ENCODE assay signal across 18 cellular contexts in the genomic region with DNA sequence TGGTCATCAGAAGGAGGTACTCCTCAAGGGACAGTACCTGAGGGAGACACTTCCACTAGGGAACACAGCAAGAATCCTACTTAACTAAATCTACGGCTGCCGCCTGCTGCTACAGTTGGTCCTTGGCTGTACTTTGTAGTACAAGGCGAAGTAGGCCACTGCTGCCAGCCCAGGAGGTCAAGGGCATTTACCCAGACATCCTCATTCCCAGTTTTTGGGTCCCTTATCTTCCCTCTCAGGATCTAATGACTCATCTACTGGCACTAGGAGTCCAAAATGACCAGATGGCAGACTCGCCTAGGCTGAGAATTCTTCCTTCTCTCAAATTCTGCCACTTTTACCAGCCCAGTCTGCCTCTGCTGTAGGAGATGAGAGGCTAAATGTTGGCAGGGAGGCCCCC. TPM values are rescaled to one million over a fixed set of nuclear protein-coding genes. Genes with fewer than 3 reads are reported as not detected.
DNase-seq lines count a peak whose midpoint lies in the region; ATAC-seq, FAIRE-seq and TF ChIP-seq lines count a peak whose summit lies in the region.
"Had no signal": no experiment of that assay in that cellular context is flagged by ENCODE, and none has a peak within 500 bp of the region (broad histone marks: within the 10 kb centered on the region; RNA-seq: fewer than 3 reads in every experiment).

No MANE protein-coding gene starts in this region.

- no peaks in the 10 kb centered on the region for H3K79me2 ChIP-seq in K562 (ENCODE audit: control insufficient read depth, insufficient read depth, low read length)
- H3K79me2 ChIP-seq in mesendoderm (ENCODE audit: control insufficient read depth, insufficient read depth, low read length) = no peaks in the 10 kb centered on the region
- H3K79me2 ChIP-seq in Karpas-422 (ENCODE audit: low read length) = no peaks in the 10 kb centered on the region

- POLR2A ChIA-PET in K562 (lab: Yijun Ruan, JAX) = no interaction called here

- 56% methylated on average over 4 of the region's 4 CpGs for WGBS in K562 (ENCODE audit: insufficient coverage, low coverage, missing lambda C conversion rate)
- WGBS in mesendoderm (ENCODE audit: extremely low coverage, insufficient coverage, low lambda C conversion rate) = no CpG with 5 or more reads among the region's 4 CpGs

- H3K27me3 ChIP-seq in K562 (ENCODE audit: control insufficient read depth in 2 of 2, insufficient read depth in 2 of 2, low read length in 2 of 2) = no peaks in the 10 kb centered on the region
- H3K27me3 ChIP-seq in mesendoderm (ENCODE audit: insufficient read depth, low read length, poor library complexity) = no peaks in the 10 kb centered on the region
- H3K27me3 ChIP-seq in Karpas-422 (ENCODE audit: low read length) = no peaks in the 10 kb centered on the region
- H3K27me3 ChIP-seq: SJCRH30 had no signal

- no peak for TF ChIP-seq CTCF in K562 (IDR thresholded peaks at IDR 0.05 in 2 of 3, conservative IDR thresholded peaks at IDR 0.05 in 1 of 3; ENCODE audit: insufficient read depth in 2 of 3, low read depth in 1 of 3, low read length in 3 of 3)

- TF ChIP-seq EP300 in K562 (IDR thresholded peaks at IDR 0.05; ENCODE audit: low read length) = no peak

- no peak overlapping the region for H2BK120ac ChIP-seq in mesendoderm (ENCODE audit: low read depth, low read length)

- H3K4me3 ChIP-seq in K562 (no peak overlapping the region), mesendoderm (ENCODE audit: low read length) (no peak overlapping the region), Karpas-422 (ENCODE audit: low read length) (no peak overlapping the region)
- H3K4me3 ChIP-seq: SJCRH30 had no signal

- ATAC-seq in K562 = no peak

- TF ChIP-seq RAD21 in K562 (CRISPR knock-in tag; conservative IDR thresholded peaks at IDR 0.05 in 1 of 2, IDR thresholded peaks at IDR 0.05 in 1 of 2) = no peak

- H2BK15ac ChIP-seq in mesendoderm (replicated peaks; ENCODE audit: low read depth) = no peak overlapping the region

- no peak overlapping the region for H4K8ac ChIP-seq in mesendoderm (ENCODE audit: low read depth, low read length)

- H3K4me2 ChIP-seq in K562 (ENCODE audit: insufficient read depth, low read length) (no peak overlapping the region), mesendoderm (ENCODE audit: low read length) (no peak overlapping the region), Karpas-422 (ENCODE audit: low read depth, low read length, poor library complexity, severe bottlenecking) (no peak overlapping the region)

- H3K9ac ChIP-seq in K562 (ENCODE audit: insufficient read depth in 1 of 2, low read depth in 2 of 2, low read length in 2 of 2) (no peak overlapping the region), mesendoderm (ENCODE audit: low read length) (no peak overlapping the region), Karpas-422 (ENCODE audit: low read length) (no peak overlapping the region)

- no peak overlapping the region for H4K5ac ChIP-seq in mesendoderm (ENCODE audit: low read length)

- CTCF ChIA-PET in K562 (lab: Yijun Ruan, JAX; ENCODE audit: low intra/inter-chr PET ratio) = interaction anchor here (0.9 to 1.8 kb wide), 2 partner anchors 68 to 197 kb away, joined by 3 to 6 read pairs; no protein-coding TSS in a partner anchor

- H3K4ac ChIP-seq in mesendoderm (ENCODE audit: low read depth, low read length) = no peak overlapping the region

- H4K20me1 ChIP-seq in K562 (replicated peaks; ENCODE audit: control insufficient read depth, insufficient read depth, low read length) (no peaks in the 10 kb centered on the region), Karpas-422 (ENCODE audit: insufficient read depth, low read depth, low read length) (no peaks in the 10 kb centered on the region)

- H3K56ac ChIP-seq in mesendoderm (ENCODE audit: low read length) = peak overlapping the region; percentile 59

- no peak for TF ChIP-seq POLR2A in K562 (conservative IDR thresholded peaks at IDR 0.05)

- 0 out of 5 replicates have a peak, but pooled peaks cover 0 to 2% of the 10 kb centered on the region in 2 experiments for H3K4me1 ChIP-seq in K562 (replicated peaks in 1 of 2; ENCODE audit: control insufficient read depth in 2 of 2, insufficient read depth in 2 of 2, low read length in 2 of 2)
- no peaks in the 10 kb centered on the region for H3K4me1 ChIP-seq in mesendoderm (ENCODE audit: control insufficient read depth, low read depth, low read length)
- peaks cover 61% of the 10 kb centered on the region for H3K4me1 ChIP-seq in Karpas-422 (ENCODE audit: low read length)
- H3K4me1 ChIP-seq: SJCRH30 had no signal

- no peak overlapping the region for H3K18ac ChIP-seq in mesendoderm (ENCODE audit: low read length)

- no peak overlapping the region for H3K27ac ChIP-seq in K562 (ENCODE audit: extremely low read depth, low read depth, low read length)
- H3K27ac ChIP-seq in mesendoderm (ENCODE audit: low read depth, low read length) = no peak overlapping the region
- no peak overlapping the region for H3K27ac ChIP-seq in Karpas-422 (ENCODE audit: low read length)
- H3K27ac ChIP-seq: SJCRH30 had no signal

- H3K79me1 ChIP-seq in mesendoderm (ENCODE audit: low read length) = no peaks in the 10 kb centered on the region

- DNase-seq in Daoy (ENCODE audit: low read depth) = peak; percentile 24
- DNase-seq in GM03348 (ENCODE audit: low spot score) = peak; percentile 9
- DNase-seq in K562 (ENCODE audit: extremely low read depth in 1 of 4, low spot score in 3 of 4) = no peak
- DNase-seq in mesendoderm = no peak
- no peak for DNase-seq in stimulated activated CD4-positive, alpha-beta T cell treated with anti-CD3 and anti-CD28 coated beads, Interleukin-2, amount 100 ng/mL, for 24 hours
- DNase-seq in Karpas-422 = no peak
- no peak for DNase-seq in activated CD4-positive, CD25-positive, alpha-beta regulatory T cell treated with anti-CD3 and anti-CD28 coated beads, Interleukin-2, amount 50 U/mL, for 72 hours
- DNase-seq: GDM1; IMR-90; NCI-H1048; NCI-H1417 treated with DMSO at 0.1 percent for 48 hours; NCI-H187; NCI-H510A treated with DMSO at 0.1 percent for 48 hours; NCI-H774; NK-92 treated with Interleukin-12 subunit alpha and Interleukin-12 subunit beta, amount 100 ng/mL, for 24 hours had no signal

- H3K9me2 ChIP-seq in Karpas-422 (replicated peaks; ENCODE audit: insufficient read depth, low read length) = no peaks in the 10 kb centered on the region

- intact Hi-C loops in K562 (cut with micrococcal nuclease) = loop anchor here (1.0 to 5.0 kb wide), 4 partner anchors 63 to 693 kb away; partner anchors contain the start of genes B3GNT5 and PARL

- H3K9me1 ChIP-seq in K562 (ENCODE audit: control insufficient read depth, insufficient read depth, low read length) = no peaks in the 10 kb centered on the region

- no peaks in the 10 kb centered on the region for H3K9me3 ChIP-seq in K562 (replicated peaks; ENCODE audit: control insufficient read depth, insufficient read depth, low read depth, low read length)
- no peaks in the 10 kb centered on the region for H3K9me3 ChIP-seq in Karpas-422 (ENCODE audit: low read length)
- H3K9me3 ChIP-seq: SJCRH30 had no signal

- H3K36me3 ChIP-seq in K562 (ENCODE audit: control insufficient read depth, insufficient read depth, low read length) (no peaks in the 10 kb centered on the region), mesendoderm (ENCODE audit: control insufficient read depth, insufficient read depth, low read length) (no peaks in the 10 kb centered on the region), Karpas-422 (ENCODE audit: insufficient read depth, low read length) (no peaks in the 10 kb centered on the region)
- H3K36me3 ChIP-seq: SJCRH30 had no signal

- no peak for FAIRE-seq in K562 (lab: Jason Lieb, UNC)
- FAIRE-seq: GM19239, H54 had no signal

- H2AFZ ChIP-seq in K562 (ENCODE audit: low read depth, low read length) (no peak overlapping the region), Karpas-422 (ENCODE audit: low read length) (no peak overlapping the region)

- no TSS peak for BruUV-seq in K562 (replicated peaks; lab: Mats Ljungman, UMichigan)

- H3K23ac ChIP-seq in mesendoderm (ENCODE audit: low read length) = no peak overlapping the region

- H2AK5ac ChIP-seq in mesendoderm (ENCODE audit: low read length) = no peak overlapping the region

- in situ Hi-C loops in K562 (cut with MboI) = no loop called here

- no peak overlapping the region for H2BK5ac ChIP-seq in mesendoderm (ENCODE audit: low read length)

TF ChIP-seq in K562, 482 proteins besides CTCF, POLR2A, EP300 and RAD21 (continues in another document):
- 0 out of 2 replicates have a peak, but pooled peaks have one; percentile 37 for TF ChIP-seq JUND (IDR thresholded peaks at IDR 0.05; ENCODE audit: borderline replicate concordance, low read depth, low read length)
- no peak for TF ChIP-seq JUND (tag; IDR thresholded peaks at IDR 0.05; ENCODE audit: borderline replicate concordance, low read depth, low read length)
- TF ChIP-seq NR2C2 (CRISPR knock-in tag; IDR thresholded peaks at IDR 0.05) = no peak
- TF ChIP-seq NR2C2 (tag; IDR thresholded peaks at IDR 0.05) = no peak
- no peak for TF ChIP-seq MCM3 (IDR thresholded peaks at IDR 0.05)

RNA-seq across cellular contexts. Expression of gene LAMP3, which starts 27.1 kb away (rescaled TPM):
- 0.18 and 0.63 TPM in 2 replicates for total RNA-seq in Daoy (2014; rRNA removed; shearing (Covaris generic))
- total RNA-seq in K562 (2011; cell fraction: chromatin; rRNA removed; ENCODE audit: low replicate concordance) = 0.37 and 0.84 TPM in 2 replicates
- total RNA-seq in K562 (2011; cell fraction: nucleolus; rRNA removed) = 0.17 and 0.26 TPM in 2 replicates
- total RNA-seq in K562 (2011; cell fraction: nucleoplasm; rRNA removed) = 0.31 and 0.44 TPM in 2 replicates
- 0.27 and 0.57 TPM in 2 replicates for total RNA-seq in K562 (2014; rRNA removed)
- 0.67 and 0.91 TPM in 2 replicates for total RNA-seq in K562 (2014; rRNA removed; fragmentation: Illumina TruSeq; extraction: Trizol)
- total RNA-seq in K562 (2015; rRNA removed; fragmentation: Illumina TruSeq; extraction: Trizol) = 0.33 and 0.34 TPM in 2 replicates
- 0.65 and 0.82 TPM in 2 replicates for total RNA-seq in K562 (2021)
- 0.35 and 0.51 TPM in 2 replicates for polyA plus RNA-seq in K562 (2011; rRNA removed)
- polyA plus RNA-seq in K562 (2011; cell fraction: cytosol; rRNA removed) = 0.24 and 0.34 TPM in 2 replicates
- 0.23 and 0.29 TPM in 2 replicates for polyA plus RNA-seq in K562 (2011; cell fraction: nucleus; rRNA removed)
- 0.86 and 12.2 TPM in 2 replicates for polyA plus RNA-seq in K562 (2012)
- 1.5 and 1.8 TPM in 2 replicates for polyA plus RNA-seq in K562 (2014; fragmentation: Illumina TruSeq; extraction: Trizol)
- polyA plus RNA-seq in K562 (2014; fragmentation: Nextera tagmentation; extraction: Ambion mirVana) = under 1 TPM; 0.50 to 0.59 TPM
- 0.48 and 0.58 TPM in 2 replicates for polyA plus RNA-seq in K562 (2014; rRNA removed)
- polyA minus RNA-seq in K562 (2011; rRNA and poly(A)+ RNA removed) = 0.32 and 0.75 TPM in 2 replicates
- not detected in 2 replicates for polyA minus RNA-seq in K562 (2011; cell fraction: cytosol; rRNA and poly(A)+ RNA removed)
- 0.27 TPM in 1 of 2 replicates, not detected in the other for polyA minus RNA-seq in K562 (2011; cell fraction: nucleus; rRNA and poly(A)+ RNA removed)
- polyA plus RNA-seq in mesendoderm (2013, experiment 1 of 2) = 0.95 TPM
- 1.3 TPM for polyA plus RNA-seq in mesendoderm (2013, experiment 2 of 2)
- 44.0 and 102 TPM in 2 replicates for total RNA-seq in Karpas-422 (2014; rRNA removed; shearing (Covaris generic); ENCODE audit: low replicate concordance)
- total RNA-seq: IMR-90 had no signal

Comparison
In these comparisons a context has a peak if more than half of its experiments do, and no peak if none do; other contexts are left out.
1. DNase-seq: peak in Daoy (single experiment) and GM03348 (single experiment); none in K562 (0 of 4), mesendoderm (single experiment), stimulated activated CD4-positive, alpha-beta T cell treated with anti-CD3 and anti-CD28 coated beads, Interleukin-2, amount 100 ng/mL, for 24 hours (0 of 2), Karpas-422 (single experiment) and activated CD4-positive, CD25-positive, alpha-beta regulatory T cell treated with anti-CD3 and anti-CD28 coated beads, Interleukin-2, amount 50 U/mL, for 72 hours (single experiment).
2. RNA of gene LAMP3, which starts 27.1 kb away (total RNA-seq): 44.0 to 102 TPM in Karpas-422; 0.17 to 0.91 TPM in K562 and 0.18 to 0.63 TPM in Daoy; every median in the first group is over 10 times any median in the second.